2 cellular contexts compared by ENCODE assay signal in genomic region chr4:102792361-102792936, GRCh38.
TF ChIP-seq lines count a peak whose summit lies in the region.

No MANE protein-coding gene starts in this region.

TF ChIP-seq in IMR-90, 13 proteins besides CTCF, POLR2A, EP300 and RAD21:
- TF ChIP-seq MXI1 (IDR thresholded peaks at IDR 0.05; ENCODE audit: borderline replicate concordance, low read depth, low read length) = no peak

TF ChIP-seq in H1, 55 proteins besides CTCF, POLR2A, EP300 and RAD21:
- TF ChIP-seq MAX (IDR thresholded peaks at IDR 0.05) = 0 out of 2 replicates have a peak, but pooled peaks have one; percentile 38
- no peak for TF ChIP-seq ZNF274 (IDR thresholded peaks at IDR 0.05; ENCODE audit: borderline replicate concordance, extremely low read depth, low read length)
- TF ChIP-seq CHD2 (IDR thresholded peaks at IDR 0.05; ENCODE audit: low read length) = no peak
- no peak for TF ChIP-seq CEBPB (IDR thresholded peaks at IDR 0.05; ENCODE audit: low read depth, low read length)
- 0 out of 2 replicates have a peak, but pooled peaks have one; percentile 25 for TF ChIP-seq POLR2AphosphoS5 (IDR thresholded peaks at IDR 0.05; ENCODE audit: low read depth, low read length)
- no peak for TF ChIP-seq SUZ12 (IDR thresholded peaks at IDR 0.05; ENCODE audit: low read length)
- no peak for TF ChIP-seq NRF1 (IDR thresholded peaks at IDR 0.05; ENCODE audit: low read depth, low read length)
- TF ChIP-seq FOSL1 (IDR thresholded peaks at IDR 0.05; ENCODE audit: insufficient read depth, low read depth, low read length) = no peak
- TF ChIP-seq CBX8 (IDR thresholded peaks at IDR 0.05; ENCODE audit: borderline replicate concordance, low read depth, low read length) = no peak
- TF ChIP-seq HDAC6 (IDR thresholded peaks at IDR 0.05; ENCODE audit: low read depth, low read length) = no peak
- no peak for TF ChIP-seq USF2 (IDR thresholded peaks at IDR 0.05; ENCODE audit: low read length)
- TF ChIP-seq SIRT6 (IDR thresholded peaks at IDR 0.05; ENCODE audit: low read length) = no peak
